ENCODE assay signal across 9 cellular contexts in the genomic region with DNA sequence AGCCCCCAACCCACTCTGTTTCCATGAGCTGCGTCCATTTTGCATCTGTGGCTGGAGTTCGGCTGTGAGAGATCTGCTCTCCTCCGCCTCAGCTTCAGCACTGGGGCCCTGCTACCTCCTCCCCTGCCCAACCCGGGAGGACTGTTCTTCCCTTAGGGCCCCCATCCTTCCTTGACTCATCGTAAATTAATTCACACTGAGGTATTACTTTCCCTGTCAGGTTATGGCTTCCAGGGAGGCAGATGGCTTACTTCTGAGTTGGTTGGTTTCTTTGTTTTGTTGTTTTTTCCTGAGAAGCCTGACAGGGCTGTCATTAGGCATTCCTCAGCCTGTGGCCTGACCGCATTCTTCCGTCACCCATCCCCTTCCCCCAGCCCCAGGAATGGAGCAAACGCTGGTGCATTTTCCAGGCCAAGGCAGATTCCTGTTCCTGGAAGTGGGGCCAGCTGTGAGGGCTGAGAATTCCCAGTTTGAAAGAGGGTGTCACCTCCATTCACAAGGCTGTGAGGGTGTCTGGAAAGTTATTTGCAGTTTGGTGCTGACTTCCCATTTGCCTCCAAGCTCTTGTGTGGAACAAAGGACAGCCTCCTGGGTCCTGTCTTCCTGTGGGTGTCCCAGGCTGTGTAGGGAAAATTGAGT. TPM values are rescaled to one million over a fixed set of nuclear protein-coding genes. Genes with fewer than 3 reads are reported as not detected.
DNase-seq lines count a peak whose midpoint lies in the region; ATAC-seq, FAIRE-seq and TF ChIP-seq lines count a peak whose summit lies in the region.
"Had no signal": no experiment of that assay in that cellular context is flagged by ENCODE, and none has a peak within 500 bp of the region (broad histone marks: within the 10 kb centered on the region; RNA-seq: fewer than 3 reads in every experiment).

No MANE protein-coding gene starts in this region.

- no TSS peak for BruUV-seq in Caco-2 (replicated peaks; lab: Mats Ljungman, UMichigan)

- intact Hi-C loops in Caco-2 (cut with micrococcal nuclease; ENCODE audit: unreplicated experiment) = loop anchor here (2.0 kb wide), 1 partner anchor 85 kb away; a partner anchor contains a TSS
- intact Hi-C loops in ovary (cut with DNase I) = loop anchor here in 2 of 4 donors (5.0 to 10.0 kb wide), 2 partner anchors 41 to 81 kb away; no protein-coding TSS in a partner anchor

- ATAC-seq in GM18498 (IDR thresholded peaks at IDR 0.05; ENCODE audit: unreplicated experiment) (no peak), GM21825 (IDR thresholded peaks at IDR 0.05; ENCODE audit: unreplicated experiment) (no peak)
- ATAC-seq: GM12878 had no signal

- H3K36me3 ChIP-seq in Caco-2 (ENCODE audit: control insufficient read depth, insufficient read depth, low read length) = no peaks in the 10 kb centered on the region
- H3K36me3 ChIP-seq in Peyer's patch = no peaks in the 10 kb centered on the region
- no peaks in the 10 kb centered on the region for H3K36me3 ChIP-seq in ovary
- H3K36me3 ChIP-seq in small intestine (ENCODE audit: control insufficient read depth in 2 of 2, insufficient read depth in 2 of 2, low read length in 2 of 2) = no peaks in the 10 kb centered on the region

- H3K27me3 Mint-ChIP-seq in Caco-2 (ENCODE audit: insufficient read depth, unreplicated experiment) = no peaks in the 10 kb centered on the region

- peaks cover 19% of the 10 kb centered on the region for H3K9me3 Mint-ChIP-seq in Caco-2 (ENCODE audit: unreplicated experiment)

- H3K27me3 ChIP-seq in Caco-2 (replicated peaks; ENCODE audit: control insufficient read depth, insufficient read depth, low read length) (no peaks in the 10 kb centered on the region), Peyer's patch (no peaks in the 10 kb centered on the region), ovary (no peaks in the 10 kb centered on the region), small intestine (ENCODE audit: control insufficient read depth in 2 of 2, insufficient read depth in 2 of 2, low read length in 2 of 2) (no peaks in the 10 kb centered on the region)

- no peak for TF ChIP-seq EP300 in ovary (IDR thresholded peaks at IDR 0.05)

- CTCF ChIA-PET in Caco-2 (lab: Charles Lee) = no interaction called here

- no peak for TF ChIP-seq CTCF in Caco-2 (IDR thresholded peaks at IDR 0.05; ENCODE audit: insufficient read depth in 1 of 2, low read depth in 1 of 2, low read length in 1 of 2, severe bottlenecking in 1 of 2, unreplicated experiment in 1 of 2)
- TF ChIP-seq CTCF in Peyer's patch (IDR thresholded peaks at IDR 0.05) = no peak
- no peak for TF ChIP-seq CTCF in ovary (IDR thresholded peaks at IDR 0.05)

- peaks cover 5% of the 10 kb centered on the region for H3K36me3 Mint-ChIP-seq in Caco-2 (ENCODE audit: insufficient read depth, unreplicated experiment)

- 28 to 39% (median 33%) methylated on average over 8 of the region's 8 CpGs for WGBS in ovary, 3 donors
- 57 to 81% (median 69%) methylated on average over 8 of the region's 8 CpGs for WGBS in small intestine, 3 donors

- H3K27ac ChIP-seq in Peyer's patch (peak overlapping the region in 3 of 4 donors; percentile 57 to 80 (median 71)), ovary (peak overlapping the region; percentile 25 to 32), small intestine (ENCODE audit: low read depth in 1 of 2, low read length in 1 of 2) (peak overlapping the region in 1 of 2 donors; percentile 90)

- H3K4me1 ChIP-seq in Caco-2 = peaks cover 39% of the 10 kb centered on the region
- no peaks in the 10 kb centered on the region for H3K4me1 ChIP-seq in Peyer's patch
- peaks cover 21% of the 10 kb centered on the region for H3K4me1 ChIP-seq in ovary (ENCODE audit: insufficient read depth)
- peaks cover 0 to 2% of the 10 kb centered on the region in 2 donors for H3K4me1 ChIP-seq in small intestine (ENCODE audit: control insufficient read depth in 2 of 2, insufficient read depth in 1 of 2, low read depth in 1 of 2, low read length in 1 of 2)

- peak overlapping the region; percentile 85 for H3K27ac Mint-ChIP-seq in Caco-2 (ENCODE audit: unreplicated experiment)

- DNase-seq in Caco-2 (peak; percentile 89 to 93), Peyer's patch (peak in 1 of 3 donors; percentile 52), fibroblast of peridontal ligament (ENCODE audit: extremely low read depth) (peak; percentile 93), ovary (peak; percentile 41 to 64 (median 51)), GM19240 (ENCODE audit: insufficient read length, low spot score) (no peak), small intestine (no peak)

- POLR2A ChIA-PET in Caco-2 (lab: Charles Lee) = no interaction called here

- H3K4me3 ChIP-seq in Caco-2 (ENCODE audit: low read depth, low read length) (no peak overlapping the region), Peyer's patch (no peak overlapping the region), ovary (no peak overlapping the region), small intestine (ENCODE audit: low read depth in 1 of 2, low read length in 2 of 2) (no peak overlapping the region)
- H3K4me3 ChIP-seq: GM12878 had no signal

- H3K9me3 ChIP-seq in Caco-2 (0 out of 2 replicates have a peak, but pooled peaks cover 9% of the 10 kb centered on the region), Peyer's patch (peaks cover 0 to 9% (median 3%) of the 10 kb centered on the region in 4 donors), ovary (no peaks in the 10 kb centered on the region), small intestine (ENCODE audit: control insufficient read depth, low read depth) (no peaks in the 10 kb centered on the region)

- no peak for FAIRE-seq in small intestine (lab: Jason Lieb, UNC)
- FAIRE-seq: GM12878 had no signal

- no peak for TF ChIP-seq POLR2A in Peyer's patch (IDR thresholded peaks at IDR 0.05)
- no peak for TF ChIP-seq POLR2A in ovary (IDR thresholded peaks at IDR 0.05)

- H3K4me1 Mint-ChIP-seq in Caco-2 (ENCODE audit: low read depth, unreplicated experiment) = peaks cover 28% of the 10 kb centered on the region

- peak overlapping the region; percentile 18 for H3K4me3 Mint-ChIP-seq in Caco-2 (ENCODE audit: unreplicated experiment)

RNA-seq across cellular contexts. Expression of a gene that starts 11.6 kb away (rescaled TPM):
- total RNA-seq in Caco-2 (2022) = not detected in 2 replicates
- total RNA-seq in Peyer's patch = not detected
- not detected for total RNA-seq in ovary
- not detected for polyA plus RNA-seq in ovary
- under 1 TPM in 1 of 3 donors, not detected in 2; 0.04 TPM for polyA plus RNA-seq in small intestine

RNA-seq across cellular contexts. Expression of a gene that starts 24.1 kb away (rescaled TPM):
- not detected in 2 replicates for total RNA-seq in Caco-2 (2022)
- not detected for total RNA-seq in Peyer's patch
- 10 to 100 TPM in 2 of 7 donors, 1 to 10 TPM in 3, not detected in 2; 1.3 to 32.4 (median 5.5) TPM for total RNA-seq in ovary
- under 1 TPM; 0.31 to 0.35 TPM for polyA plus RNA-seq in ovary
- 10 to 100 TPM in 2 of 3 donors, under 1 TPM in 1; 0.28 to 12.7 (median 12.2) TPM for polyA plus RNA-seq in small intestine
- polyA plus RNA-seq: GM12878 had no signal

Comparison
In these comparisons a context has a peak if more than half of its experiments do, and no peak if none do; other contexts are left out.
1. DNase-seq: peak in Caco-2 (2 of 2), fibroblast of peridontal ligament (single experiment) and ovary (5 of 5); none in GM19240 (single experiment) and small intestine (single experiment).